16 cellular contexts compared by ENCODE assay signal in the genomic region with DNA sequence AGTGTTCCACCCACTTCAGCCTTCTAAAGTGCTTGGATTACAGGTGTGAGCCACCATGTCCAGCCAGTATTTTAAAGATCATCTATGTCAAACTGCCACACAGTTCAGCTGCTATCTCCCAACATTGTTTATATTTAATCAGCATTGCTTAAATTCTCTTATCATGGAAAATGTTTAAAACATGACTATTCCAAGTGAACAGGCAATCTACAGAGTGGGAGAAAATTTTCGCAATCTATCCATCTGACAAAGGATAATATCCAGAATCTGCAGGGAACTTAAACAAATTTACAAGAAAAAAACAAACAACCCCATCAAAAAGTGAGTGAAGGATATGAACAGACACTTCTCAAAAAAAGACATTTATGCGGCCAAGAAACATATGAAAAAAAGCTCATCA.
A peak's percentile ranks its signal among the peaks of the same experiment; 100 is the strongest.
DNase-seq lines count a peak whose midpoint lies in the region; ATAC-seq and TF ChIP-seq lines count a peak whose summit lies in the region.
"Had no signal": no experiment of that assay in that cellular context is flagged by ENCODE, and none has a peak within 500 bp of the region (broad histone marks: within the 10 kb centered on the region; RNA-seq: fewer than 3 reads in every experiment).

No MANE protein-coding gene starts in this region.

- ATAC-seq in GM19035 (IDR thresholded peaks at IDR 0.05; ENCODE audit: unreplicated experiment), result no peak
- no peak for ATAC-seq in stimulated activated naive B cell treated with anti-CD40 and anti-IgM and Interleukin-4, amounts not matched to agents 10 μg/mL and 1 μg/mL and 100 μg/mL, for 72 hours (replicated peaks)
- ATAC-seq: A549; CD8-positive, alpha-beta T cell had no signal

- no peaks in the 10 kb centered on the region for H3K27me3 Mint-ChIP-seq in stimulated activated naive B cell treated with anti-CD40 and anti-IgM and Interleukin-4, amounts not matched to agents 10 μg/mL and 1 μg/mL and 100 μg/mL, for 72 hours
- H3K27me3 Mint-ChIP-seq: B cell; CD4-positive, alpha-beta T cell had no signal

- no peak overlapping the region for H3K4me3 ChIP-seq in fibroblast of villous mesenchyme (ENCODE audit: low read depth, low read length)
- H3K4me3 ChIP-seq: A549; BLaER1 treated with 17β-estradiol and CSF1 and Interleukin-3, amounts not matched to agents 10 nM and 100 nM had no signal

- no peak overlapping the region for H3K4me3 Mint-ChIP-seq in stimulated activated naive B cell treated with anti-CD40 and anti-IgM and Interleukin-4, amounts not matched to agents 10 μg/mL and 1 μg/mL and 100 μg/mL, for 72 hours
- H3K4me3 Mint-ChIP-seq: B cell; CD4-positive, alpha-beta T cell; CD8-positive, alpha-beta T cell had no signal

- DNase-seq in NCI-H226 (peak; percentile 79), amniotic epithelial cell (ENCODE audit: low read depth) (peak; percentile 88), fibroblast of villous mesenchyme (ENCODE audit: low read depth) (peak; percentile 37), HCEC 1CT (no peak)
- DNase-seq in stimulated activated naive B cell treated with anti-CD40 and anti-IgM and Interleukin-4, amounts not matched to agents 10 μg/mL and 1 μg/mL and 100 μg/mL, for 72 hours, result no peak
- DNase-seq: AML-193; Caco-2; Calu3; CD4-positive, alpha-beta T cell; CD8-positive, alpha-beta T cell; DMS79 treated with DMSO at 0.1 percent for 48 hours; GF-D8 had no signal

- H3K27ac Mint-ChIP-seq in stimulated activated naive B cell treated with anti-CD40 and anti-IgM and Interleukin-4, amounts not matched to agents 10 μg/mL and 1 μg/mL and 100 μg/mL, for 72 hours, result no peak overlapping the region
- H3K27ac Mint-ChIP-seq: B cell; CD4-positive, alpha-beta T cell; CD8-positive, alpha-beta T cell had no signal

- peaks cover 0 to 4% of the 10 kb centered on the region in 2 donors for H3K9me3 Mint-ChIP-seq in stimulated activated naive B cell treated with anti-CD40 and anti-IgM and Interleukin-4, amounts not matched to agents 10 μg/mL and 1 μg/mL and 100 μg/mL, for 72 hours

- TF ChIP-seq CTCF in fibroblast of villous mesenchyme (IDR thresholded peaks at IDR 0.05; ENCODE audit: insufficient read depth, low read depth, low read length), result no peak

- H3K4me1 Mint-ChIP-seq in stimulated activated naive B cell treated with anti-CD40 and anti-IgM and Interleukin-4, amounts not matched to agents 10 μg/mL and 1 μg/mL and 100 μg/mL, for 72 hours, result no peaks in the 10 kb centered on the region
- H3K4me1 Mint-ChIP-seq: B cell had no signal

- H3K36me3 Mint-ChIP-seq in stimulated activated naive B cell treated with anti-CD40 and anti-IgM and Interleukin-4, amounts not matched to agents 10 μg/mL and 1 μg/mL and 100 μg/mL, for 72 hours, result no peaks in the 10 kb centered on the region
- H3K36me3 Mint-ChIP-seq: CD8-positive, alpha-beta T cell had no signal

Comparison
In these comparisons a context has a peak if more than half of its experiments do, and no peak if none do; other contexts are left out.
1. DNase-seq: peak in NCI-H226 (single experiment), amniotic epithelial cell (single experiment) and fibroblast of villous mesenchyme (single experiment); none in HCEC 1CT (single experiment) and stimulated activated naive B cell treated with anti-CD40 and anti-IgM and Interleukin-4, amounts not matched to agents 10 μg/mL and 1 μg/mL and 100 μg/mL, for 72 hours (single experiment).